ENCODE assay signal across 12 cellular contexts in the genomic region with DNA sequence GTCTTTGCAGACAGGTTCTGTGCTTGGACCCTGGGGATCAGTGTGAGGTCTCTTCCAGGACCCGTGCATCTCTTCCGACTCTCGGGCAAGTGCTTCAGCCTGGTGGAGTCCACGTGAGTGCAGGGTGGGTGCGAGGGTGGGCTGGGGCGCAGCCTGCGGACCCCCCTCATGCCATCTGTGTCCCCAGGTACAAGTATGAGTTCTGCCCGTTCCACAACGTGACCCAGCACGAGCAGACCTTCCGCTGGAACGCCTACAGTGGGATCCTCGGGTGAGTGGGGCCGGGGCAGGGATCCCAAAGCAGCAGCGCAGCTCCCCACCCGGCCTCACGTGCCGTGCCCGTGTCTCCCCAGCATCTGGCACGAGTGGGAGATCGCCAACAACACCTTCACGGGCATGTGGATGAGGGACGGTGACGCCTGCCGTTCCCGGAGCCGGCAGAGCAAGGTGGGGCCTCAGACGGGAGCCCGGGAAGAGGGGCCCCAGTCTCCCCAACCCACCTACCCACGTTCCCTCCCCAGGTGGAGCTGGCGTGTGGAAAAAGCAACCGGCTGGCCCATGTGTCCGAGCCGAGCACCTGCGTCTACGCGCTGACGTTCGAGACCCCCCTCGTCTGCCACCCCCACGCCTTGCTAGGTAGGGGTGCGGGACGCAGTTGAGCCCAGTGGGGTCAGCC. TPM values are rescaled to one million over a fixed set of nuclear protein-coding genes. Genes with fewer than 3 reads are reported as not detected.
DNase-seq lines count a peak whose midpoint lies in the region; ATAC-seq, FAIRE-seq and TF ChIP-seq lines count a peak whose summit lies in the region.
"Had no signal": no experiment of that assay in that cellular context is flagged by ENCODE, and none has a peak within 500 bp of the region (broad histone marks: within the 10 kb centered on the region; RNA-seq: fewer than 3 reads in every experiment).

No MANE protein-coding gene starts in this region.

- H3K79me2 ChIP-seq in HepG2 (ENCODE audit: insufficient read depth, low read length): peaks cover 16% of the 10 kb centered on the region

- no peak for TF ChIP-seq CTCF in HepG2 (CRISPR knock-in tag; IDR thresholded peaks at IDR 0.05)

- ATAC-seq in HepG2 (no peak), GM21619 (IDR thresholded peaks at IDR 0.05; ENCODE audit: unreplicated experiment) (no peak)

- no peak for TF ChIP-seq POLR2A in HepG2 (IDR thresholded peaks at IDR 0.05; ENCODE audit: insufficient read depth in 1 of 2, low read depth in 2 of 2, low read length in 2 of 2)

- intact Hi-C loops in HepG2 (cut with micrococcal nuclease; ENCODE audit: unreplicated experiment): no loop called here

- no peaks in the 10 kb centered on the region for H3K9me3 ChIP-seq in HepG2 (ENCODE audit: low read length)
- H3K9me3 ChIP-seq: HAP-1 had no signal

- H3K27ac ChIP-seq in HepG2 (ENCODE audit: extremely low read length, insufficient read depth, low read length): no peak overlapping the region

- POLR2A ChIA-PET in HepG2 (lab: Yijun Ruan, JAX): no interaction called here

- 98% methylated on average over 24 of the region's 43 CpGs for WGBS in HepG2 (ENCODE audit: low lambda C conversion rate)

- no peak overlapping the region for H3K9ac ChIP-seq in HepG2 (ENCODE audit: insufficient read depth, low read depth, low read length)

- TF ChIP-seq RAD21 in HepG2 (CRISPR knock-in tag; IDR thresholded peaks at IDR 0.05): no peak

- H3K4me2 ChIP-seq in HepG2 (ENCODE audit: low read depth, low read length): no peak overlapping the region

- H3K36me3 ChIP-seq in HepG2 (replicated peaks in 1 of 2; ENCODE audit: control insufficient read depth in 1 of 2, insufficient read depth in 2 of 2, low read length in 2 of 2): peaks cover 16 to 46% of the 10 kb centered on the region in 2 experiments

- TF ChIP-seq EP300 in HepG2 (IDR thresholded peaks at IDR 0.05; ENCODE audit: low read depth in 2 of 2, low read length in 2 of 2) (no peak), HepG2 (CRISPR knock-in tag; IDR thresholded peaks at IDR 0.05; ENCODE audit: borderline replicate concordance) (no peak)

- in situ Hi-C loops in HepG2 (cut with HindIII; ENCODE audit: extremely low pct_ligation_motif_present, low pct_unique_long_range_greater_than_20kb): no loop called here

- H4K20me1 ChIP-seq in HepG2 (ENCODE audit: insufficient read depth, low read length): no peaks in the 10 kb centered on the region; the same call in 1 of the 2 replicates

- no peak overlapping the region for H3K4me3 ChIP-seq in HepG2 (replicated peaks in 1 of 3; ENCODE audit: insufficient read depth in 1 of 3, low read depth in 2 of 3, low read length in 3 of 3)
- H3K4me3 ChIP-seq: HAP-1 had no signal

- no peak for FAIRE-seq in HepG2 (lab: Jason Lieb, UNC)
- FAIRE-seq: D721Med, RCC 7860 had no signal

- H2AFZ ChIP-seq in HepG2 (ENCODE audit: low read length): no peak overlapping the region

- H3K4me1 ChIP-seq in HepG2 (ENCODE audit: insufficient read depth, low read length): no peaks in the 10 kb centered on the region
- H3K4me1 ChIP-seq: HAP-1 had no signal

- no peak for DNase-seq in HepG2 (ENCODE audit: low spot score)
- DNase-seq: CD4-positive, alpha-beta T cell; DND-41; GF-D8; KG1; NCI-H1092 treated with DMSO at 0.1 percent for 48 hours; NCI-H1694 treated with DMSO at 0.1 percent for 48 hours; SIG-M5 had no signal

- no TSS peak for BruUV-seq in HepG2 (replicated peaks; lab: Mats Ljungman, UMichigan)

- no peaks in the 10 kb centered on the region for H3K27me3 ChIP-seq in HepG2 (ENCODE audit: control insufficient read depth in 1 of 2, insufficient read depth in 2 of 2, low read length in 2 of 2)

- CTCF ChIA-PET in HepG2 (lab: Yijun Ruan, JAX; ENCODE audit: low intra/inter-chr PET ratio, low total read pairs): no interaction called here

RNA-seq across cellular contexts. Expression of a gene that starts 10.1 kb away (rescaled TPM):
- 8.8 and 22.7 TPM in 2 replicates for total RNA-seq in HepG2 (2016; rRNA removed; fragmentation: Illumina TruSeq; extraction: Trizol)
- 8.5 and 9.4 TPM in 2 replicates for total RNA-seq in HepG2 (2016; cell fraction: cytosol; rRNA removed; fragmentation: Illumina TruSeq; extraction: Trizol; ENCODE audit: low read depth)
- 7.2 and 22.9 TPM in 2 replicates for total RNA-seq in HepG2 (2016; cell fraction: insoluble cytoplasmic fraction; rRNA removed; fragmentation: Illumina TruSeq; extraction: Trizol)
- total RNA-seq in HepG2 (2016; cell fraction: membrane; rRNA removed; fragmentation: Illumina TruSeq; extraction: Trizol): 11.3 and 14.3 TPM in 2 replicates
- total RNA-seq in HepG2 (2016; cell fraction: nucleus; rRNA removed; fragmentation: Illumina TruSeq; extraction: Trizol): 18.3 and 21.7 TPM in 2 replicates
- 71.1 and 79.9 TPM in 2 replicates for polyA plus RNA-seq in HepG2 (2011; rRNA removed)
- 54.7 and 81.5 TPM in 2 replicates for polyA plus RNA-seq in HepG2 (2011; cell fraction: cytosol; rRNA removed)
- polyA plus RNA-seq in HepG2 (2011; cell fraction: nucleus; rRNA removed): 96.1 and 122 TPM in 2 replicates
- 23.4 and 23.5 TPM in 2 replicates for polyA plus RNA-seq in HepG2 (2012)
- 15.1 and 18.1 TPM in 2 replicates for polyA plus RNA-seq in HepG2 (2016; cell fraction: cytosol; fragmentation: Illumina TruSeq; extraction: Trizol; ENCODE audit: low read depth)
- polyA plus RNA-seq in HepG2 (2016; cell fraction: insoluble cytoplasmic fraction; fragmentation: Illumina TruSeq; extraction: Trizol; ENCODE audit: low read depth): 15.0 and 19.6 TPM in 2 replicates
- 15.9 and 17.7 TPM in 2 replicates for polyA plus RNA-seq in HepG2 (2016; cell fraction: membrane; fragmentation: Illumina TruSeq; extraction: Trizol; ENCODE audit: low read depth)
- 81.4 and 87.5 TPM in 2 replicates for polyA plus RNA-seq in HepG2 (2016; cell fraction: nucleus; fragmentation: Illumina TruSeq; extraction: Trizol; ENCODE audit: insufficient read depth, low read depth)
- 35.8 and 59.3 TPM in 2 replicates for polyA minus RNA-seq in HepG2 (2011; rRNA and poly(A)+ RNA removed; ENCODE audit: low replicate concordance)
- polyA minus RNA-seq in HepG2 (2011; cell fraction: cytosol; rRNA and poly(A)+ RNA removed): 14.2 and 19.1 TPM in 2 replicates
- 7.6 and 15.6 TPM in 2 replicates for polyA minus RNA-seq in HepG2 (2011; cell fraction: nucleus; rRNA and poly(A)+ RNA removed)

RNA-seq across cellular contexts. Expression of a gene that starts 10.1 kb away (rescaled TPM):
- 45.1 and 51.0 TPM in 2 replicates for total RNA-seq in HepG2 (2016; rRNA removed; fragmentation: Illumina TruSeq; extraction: Trizol)
- total RNA-seq in HepG2 (2016; cell fraction: cytosol; rRNA removed; fragmentation: Illumina TruSeq; extraction: Trizol; ENCODE audit: low read depth): 118 and 125 TPM in 2 replicates
- 49.3 and 52.7 TPM in 2 replicates for total RNA-seq in HepG2 (2016; cell fraction: insoluble cytoplasmic fraction; rRNA removed; fragmentation: Illumina TruSeq; extraction: Trizol)
- total RNA-seq in HepG2 (2016; cell fraction: membrane; rRNA removed; fragmentation: Illumina TruSeq; extraction: Trizol): 124 and 132 TPM in 2 replicates
- total RNA-seq in HepG2 (2016; cell fraction: nucleus; rRNA removed; fragmentation: Illumina TruSeq; extraction: Trizol): 18.2 and 27.2 TPM in 2 replicates
- polyA plus RNA-seq in HepG2 (2011; rRNA removed): 24.2 and 26.2 TPM in 2 replicates
- 32.0 and 45.5 TPM in 2 replicates for polyA plus RNA-seq in HepG2 (2011; cell fraction: cytosol; rRNA removed)
- polyA plus RNA-seq in HepG2 (2011; cell fraction: nucleus; rRNA removed): 19.0 and 20.6 TPM in 2 replicates
- polyA plus RNA-seq in HepG2 (2012): 21.4 TPM in 2 replicates
- polyA plus RNA-seq in HepG2 (2016; cell fraction: cytosol; fragmentation: Illumina TruSeq; extraction: Trizol; ENCODE audit: low read depth): 132 and 144 TPM in 2 replicates
- polyA plus RNA-seq in HepG2 (2016; cell fraction: insoluble cytoplasmic fraction; fragmentation: Illumina TruSeq; extraction: Trizol; ENCODE audit: low read depth): 51.4 and 56.6 TPM in 2 replicates
- polyA plus RNA-seq in HepG2 (2016; cell fraction: membrane; fragmentation: Illumina TruSeq; extraction: Trizol; ENCODE audit: low read depth): 124 TPM in 2 replicates
- polyA plus RNA-seq in HepG2 (2016; cell fraction: nucleus; fragmentation: Illumina TruSeq; extraction: Trizol; ENCODE audit: insufficient read depth, low read depth): 43.7 and 46.5 TPM in 2 replicates
- polyA minus RNA-seq in HepG2 (2011; rRNA and poly(A)+ RNA removed; ENCODE audit: low replicate concordance): 32.8 and 34.9 TPM in 2 replicates
- polyA minus RNA-seq in HepG2 (2011; cell fraction: cytosol; rRNA and poly(A)+ RNA removed): 14.0 and 21.0 TPM in 2 replicates
- 6.6 and 7.2 TPM in 2 replicates for polyA minus RNA-seq in HepG2 (2011; cell fraction: nucleus; rRNA and poly(A)+ RNA removed)

RNA-seq across cellular contexts. Expression of a gene that starts 28.4 kb away (rescaled TPM):
- 2.0 and 3.2 TPM in 2 replicates for total RNA-seq in HepG2 (2016; rRNA removed; fragmentation: Illumina TruSeq; extraction: Trizol)
- 0.40 and 0.79 TPM in 2 replicates for total RNA-seq in HepG2 (2016; cell fraction: cytosol; rRNA removed; fragmentation: Illumina TruSeq; extraction: Trizol; ENCODE audit: low read depth)
- 1.2 and 2.4 TPM in 2 replicates for total RNA-seq in HepG2 (2016; cell fraction: insoluble cytoplasmic fraction; rRNA removed; fragmentation: Illumina TruSeq; extraction: Trizol)
- 0.80 and 1.3 TPM in 2 replicates for total RNA-seq in HepG2 (2016; cell fraction: membrane; rRNA removed; fragmentation: Illumina TruSeq; extraction: Trizol)
- total RNA-seq in HepG2 (2016; cell fraction: nucleus; rRNA removed; fragmentation: Illumina TruSeq; extraction: Trizol): 2.8 and 4.0 TPM in 2 replicates
- polyA plus RNA-seq in HepG2 (2011; rRNA removed): 5.7 and 9.1 TPM in 2 replicates
- 2.2 and 2.3 TPM in 2 replicates for polyA plus RNA-seq in HepG2 (2011; cell fraction: cytosol; rRNA removed)
- polyA plus RNA-seq in HepG2 (2011; cell fraction: nucleus; rRNA removed): 91.6 and 123 TPM in 2 replicates
- polyA plus RNA-seq in HepG2 (2012): 3.7 and 4.3 TPM in 2 replicates
- polyA plus RNA-seq in HepG2 (2016; cell fraction: cytosol; fragmentation: Illumina TruSeq; extraction: Trizol; ENCODE audit: low read depth): 0.31 and 0.35 TPM in 2 replicates
- polyA plus RNA-seq in HepG2 (2016; cell fraction: insoluble cytoplasmic fraction; fragmentation: Illumina TruSeq; extraction: Trizol; ENCODE audit: low read depth): 1.0 and 2.5 TPM in 2 replicates
- 0.46 and 0.62 TPM in 2 replicates for polyA plus RNA-seq in HepG2 (2016; cell fraction: membrane; fragmentation: Illumina TruSeq; extraction: Trizol; ENCODE audit: low read depth)
- 5.9 and 9.4 TPM in 2 replicates for polyA plus RNA-seq in HepG2 (2016; cell fraction: nucleus; fragmentation: Illumina TruSeq; extraction: Trizol; ENCODE audit: insufficient read depth, low read depth)
- 0.40 and 7.9 TPM in 2 replicates for polyA minus RNA-seq in HepG2 (2011; rRNA and poly(A)+ RNA removed; ENCODE audit: low replicate concordance)
- polyA minus RNA-seq in HepG2 (2011; cell fraction: cytosol; rRNA and poly(A)+ RNA removed): 2.1 and 2.6 TPM in 2 replicates
- polyA minus RNA-seq in HepG2 (2011; cell fraction: nucleus; rRNA and poly(A)+ RNA removed): 12.2 and 20.9 TPM in 2 replicates

RNA-seq across cellular contexts. Expression of a gene that starts 52.4 kb away (rescaled TPM):
- total RNA-seq in HepG2 (2016; rRNA removed; fragmentation: Illumina TruSeq; extraction: Trizol): 75.8 and 87.9 TPM in 2 replicates
- total RNA-seq in HepG2 (2016; cell fraction: cytosol; rRNA removed; fragmentation: Illumina TruSeq; extraction: Trizol; ENCODE audit: low read depth): 35.5 and 39.4 TPM in 2 replicates
- 66.6 and 79.8 TPM in 2 replicates for total RNA-seq in HepG2 (2016; cell fraction: insoluble cytoplasmic fraction; rRNA removed; fragmentation: Illumina TruSeq; extraction: Trizol)
- 55.4 and 63.3 TPM in 2 replicates for total RNA-seq in HepG2 (2016; cell fraction: membrane; rRNA removed; fragmentation: Illumina TruSeq; extraction: Trizol)
- 41.5 and 41.7 TPM in 2 replicates for total RNA-seq in HepG2 (2016; cell fraction: nucleus; rRNA removed; fragmentation: Illumina TruSeq; extraction: Trizol)
- 79.5 and 98.9 TPM in 2 replicates for polyA plus RNA-seq in HepG2 (2011; rRNA removed)
- polyA plus RNA-seq in HepG2 (2011; cell fraction: cytosol; rRNA removed): 57.9 and 77.8 TPM in 2 replicates
- polyA plus RNA-seq in HepG2 (2011; cell fraction: nucleus; rRNA removed): 115 and 128 TPM in 2 replicates
- polyA plus RNA-seq in HepG2 (2012): 91.6 and 108 TPM in 2 replicates
- 94.9 and 118 TPM in 2 replicates for polyA plus RNA-seq in HepG2 (2016; cell fraction: cytosol; fragmentation: Illumina TruSeq; extraction: Trizol; ENCODE audit: low read depth)
- 181 and 205 TPM in 2 replicates for polyA plus RNA-seq in HepG2 (2016; cell fraction: insoluble cytoplasmic fraction; fragmentation: Illumina TruSeq; extraction: Trizol; ENCODE audit: low read depth)
- polyA plus RNA-seq in HepG2 (2016; cell fraction: membrane; fragmentation: Illumina TruSeq; extraction: Trizol; ENCODE audit: low read depth): 118 and 119 TPM in 2 replicates
- polyA plus RNA-seq in HepG2 (2016; cell fraction: nucleus; fragmentation: Illumina TruSeq; extraction: Trizol; ENCODE audit: insufficient read depth, low read depth): 163 and 194 TPM in 2 replicates
- 39.2 and 48.3 TPM in 2 replicates for polyA minus RNA-seq in HepG2 (2011; rRNA and poly(A)+ RNA removed; ENCODE audit: low replicate concordance)
- polyA minus RNA-seq in HepG2 (2011; cell fraction: cytosol; rRNA and poly(A)+ RNA removed): 54.8 and 55.8 TPM in 2 replicates
- polyA minus RNA-seq in HepG2 (2011; cell fraction: nucleus; rRNA and poly(A)+ RNA removed): 63.8 and 72.6 TPM in 2 replicates

RNA-seq across cellular contexts. Expression of a gene that starts 52.7 kb away (rescaled TPM):
- 11.0 and 17.6 TPM in 2 replicates for total RNA-seq in HepG2 (2016; rRNA removed; fragmentation: Illumina TruSeq; extraction: Trizol)
- total RNA-seq in HepG2 (2016; cell fraction: cytosol; rRNA removed; fragmentation: Illumina TruSeq; extraction: Trizol; ENCODE audit: low read depth): 5.5 and 6.6 TPM in 2 replicates
- 10.1 and 16.6 TPM in 2 replicates for total RNA-seq in HepG2 (2016; cell fraction: insoluble cytoplasmic fraction; rRNA removed; fragmentation: Illumina TruSeq; extraction: Trizol)
- 9.9 and 10.4 TPM in 2 replicates for total RNA-seq in HepG2 (2016; cell fraction: membrane; rRNA removed; fragmentation: Illumina TruSeq; extraction: Trizol)
- 12.2 and 16.5 TPM in 2 replicates for total RNA-seq in HepG2 (2016; cell fraction: nucleus; rRNA removed; fragmentation: Illumina TruSeq; extraction: Trizol)
- polyA plus RNA-seq in HepG2 (2011; rRNA removed): 10.4 and 13.4 TPM in 2 replicates
- 3.3 and 4.7 TPM in 2 replicates for polyA plus RNA-seq in HepG2 (2011; cell fraction: cytosol; rRNA removed)
- polyA plus RNA-seq in HepG2 (2011; cell fraction: nucleus; rRNA removed): 75.3 and 105 TPM in 2 replicates
- 7.2 and 11.6 TPM in 2 replicates for polyA plus RNA-seq in HepG2 (2012)
- 2.4 and 4.0 TPM in 2 replicates for polyA plus RNA-seq in HepG2 (2016; cell fraction: cytosol; fragmentation: Illumina TruSeq; extraction: Trizol; ENCODE audit: low read depth)
- polyA plus RNA-seq in HepG2 (2016; cell fraction: insoluble cytoplasmic fraction; fragmentation: Illumina TruSeq; extraction: Trizol; ENCODE audit: low read depth): 11.7 and 13.2 TPM in 2 replicates
- polyA plus RNA-seq in HepG2 (2016; cell fraction: membrane; fragmentation: Illumina TruSeq; extraction: Trizol; ENCODE audit: low read depth): 4.2 and 6.8 TPM in 2 replicates
- 48.5 and 55.0 TPM in 2 replicates for polyA plus RNA-seq in HepG2 (2016; cell fraction: nucleus; fragmentation: Illumina TruSeq; extraction: Trizol; ENCODE audit: insufficient read depth, low read depth)
- polyA minus RNA-seq in HepG2 (2011; rRNA and poly(A)+ RNA removed; ENCODE audit: low replicate concordance): 14.8 and 18.0 TPM in 2 replicates
- polyA minus RNA-seq in HepG2 (2011; cell fraction: cytosol; rRNA and poly(A)+ RNA removed): 7.9 and 12.6 TPM in 2 replicates
- 9.3 and 22.1 TPM in 2 replicates for polyA minus RNA-seq in HepG2 (2011; cell fraction: nucleus; rRNA and poly(A)+ RNA removed)
